ENCODE assay signal across 20 cellular contexts in genomic region chr15:69472575-69472974, GRCh38.
"Had no signal": no experiment of that assay in that cellular context is flagged by ENCODE, and none has a peak within 500 bp of the region (broad histone marks: within the 10 kb centered on the region; RNA-seq: fewer than 3 reads in every experiment).

No MANE protein-coding gene starts in this region.

- H3K27ac ChIP-seq: SJCRH30 had no signal

- DNase-seq: activated B cell treated with CpG ODN at 0.5 μM for 24 hours; activated CD4-positive, alpha-beta T cell treated with anti-CD3 and anti-CD28 coated beads for 1 hour; activated CD4-positive, alpha-beta T cell treated with anti-CD3 and anti-CD28 coated beads, Interleukin-2, amount 10 ng/mL, durations not matched to agents 24 days and 14 days; activated CD4-positive, alpha-beta T cell treated with anti-CD3 and anti-CD28 coated beads, Interleukin-2, amount 50 U/mL, for 48 hours; activated gamma-delta T cell; activated naive CD4-positive, alpha-beta T cell treated with anti-CD3 and anti-CD28 coated beads for 36 hours; activated T-cell treated with anti-CD3 and anti-CD28 coated beads, Interleukin-2, amount 50 U/mL, for 1 hour; amygdala; Karpas-422; MM.1S; NCI-H146; NCI-H187 treated with DMSO at 0.1 percent for 48 hours; NCI-H2107; NCI-H510A treated with DMSO at 0.1 percent for 48 hours; NCI-H69; SJCRH30; SK-N-SH; T-helper 9 cell had no signal

- ATAC-seq: K562, Right ventricle myocardium inferior had no signal

- H3K4me3 ChIP-seq: K562, SJCRH30 had no signal

- H3K36me3 ChIP-seq: SJCRH30 had no signal

- H3K9me3 ChIP-seq: SJCRH30, SK-N-SH had no signal
